10 cellular contexts compared by ENCODE assay signal in genomic region chr4:105088110-105088879, GRCh38. TPM values are rescaled to one million over a fixed set of nuclear protein-coding genes. Genes with fewer than 3 reads are reported as not detected.
DNase-seq lines count a peak whose midpoint lies in the region; ATAC-seq and TF ChIP-seq lines count a peak whose summit lies in the region.
"Had no signal": no experiment of that assay in that cellular context is flagged by ENCODE, and none has a peak within 500 bp of the region (broad histone marks: within the 10 kb centered on the region; RNA-seq: fewer than 3 reads in every experiment).

No MANE protein-coding gene starts in this region.

- H3K4me1 Mint-ChIP-seq in activated CD8-positive, alpha-beta T cell treated with anti-CD3 and anti-CD28 coated beads for 36 hours (ENCODE audit: low read depth): no peaks in the 10 kb centered on the region
- H3K4me1 Mint-ChIP-seq in CD4-positive, alpha-beta memory T cell: no peaks in the 10 kb centered on the region
- H3K4me1 Mint-ChIP-seq: activated naive CD4-positive, alpha-beta T cell treated with anti-CD3 and anti-CD28 coated beads, Interleukin-2, amount 10 ng/mL, durations not matched to agents 7 days and 5 days had no signal

- H3K4me3 ChIP-seq in AG10803 (ENCODE audit: low read length) (peak overlapping the region; percentile 43), MG63 (peak overlapping the region; percentile 18; the same call in 1 of the 2 replicates)
- no peak overlapping the region for H3K4me3 ChIP-seq in CD4-positive, alpha-beta memory T cell (ENCODE audit: low read length in 2 of 2)

- no peaks in the 10 kb centered on the region for H3K4me1 ChIP-seq in CD4-positive, alpha-beta memory T cell (ENCODE audit: insufficient read depth, low read length)

- POLR2A ChIA-PET in activated CD8-positive, alpha-beta T cell treated with anti-CD3 and anti-CD28 coated beads for 36 hours (lab: Charles Lee): no interaction called here
- POLR2A ChIA-PET in CD4-positive, alpha-beta memory T cell (lab: Charles Lee; ENCODE audit: partially characterized antibody): no interaction called here

- DNase-seq in AG10803 (ENCODE audit: low read depth): peak; percentile 92
- peak; percentile 65 for DNase-seq in MG63
- DNase-seq in caudate nucleus (lab: John Stamatoyannopoulos, UW): peak in 45 of 61 donors; percentile 0 to 77 (median 11)
- peak; percentile 3 to 92 for DNase-seq in lung microvascular endothelial cell (ENCODE audit: low read depth in 2 of 2)
- DNase-seq in activated CD8-positive, alpha-beta T cell treated with anti-CD3 and anti-CD28 coated beads for 36 hours: no peak
- DNase-seq in activated naive CD4-positive, alpha-beta T cell treated with anti-CD3 and anti-CD28 coated beads, Interleukin-2, amount 50 U/mL, for 16 hours: no peak
- DNase-seq in CD4-positive, alpha-beta memory T cell: no peak
- DNase-seq: activated naive CD4-positive, alpha-beta T cell treated with anti-CD3 and anti-CD28 coated beads, Interleukin-2, amount 10 ng/mL, durations not matched to agents 7 days and 5 days; sigmoid colon had no signal

- CTCF ChIA-PET in activated CD8-positive, alpha-beta T cell treated with anti-CD3 and anti-CD28 coated beads for 36 hours (lab: Charles Lee): no interaction called here
- CTCF ChIA-PET in CD4-positive, alpha-beta memory T cell (lab: Charles Lee; ENCODE audit: partially characterized antibody): interaction anchor here (0.9 kb wide), 1 partner anchor 20 kb away, joined by 5 read pairs; no protein-coding TSS in a partner anchor

- H3K27ac ChIP-seq in caudate nucleus (ENCODE audit: low read depth, low read length): no peak overlapping the region
- no peak overlapping the region for H3K27ac ChIP-seq in CD4-positive, alpha-beta memory T cell (ENCODE audit: low read depth, low read length)

- intact Hi-C loops in activated CD8-positive, alpha-beta T cell treated with anti-CD3 and anti-CD28 coated beads for 36 hours (cut with micrococcal nuclease): no loop called here
- intact Hi-C loops in CD4-positive, alpha-beta memory T cell (cut with micrococcal nuclease): no loop called here

- H3K4me3 Mint-ChIP-seq in activated CD8-positive, alpha-beta T cell treated with anti-CD3 and anti-CD28 coated beads for 36 hours: no peak overlapping the region
- H3K4me3 Mint-ChIP-seq in CD4-positive, alpha-beta memory T cell: no peak overlapping the region
- H3K4me3 Mint-ChIP-seq: activated naive CD4-positive, alpha-beta T cell treated with anti-CD3 and anti-CD28 coated beads, Interleukin-2, amount 10 ng/mL, durations not matched to agents 7 days and 5 days had no signal

- peaks cover 2% of the 10 kb centered on the region for H3K9me3 Mint-ChIP-seq in activated CD8-positive, alpha-beta T cell treated with anti-CD3 and anti-CD28 coated beads for 36 hours
- peaks cover 0 to 15% (median 2%) of the 10 kb centered on the region in 8 donors for H3K9me3 Mint-ChIP-seq in CD4-positive, alpha-beta memory T cell

- no peak for ATAC-seq in GM18519 (IDR thresholded peaks at IDR 0.05; ENCODE audit: low FRiP score, unreplicated experiment)
- ATAC-seq in activated CD8-positive, alpha-beta T cell treated with anti-CD3 and anti-CD28 coated beads for 36 hours: no peak

- peaks cover 7% of the 10 kb centered on the region for H3K27me3 Mint-ChIP-seq in activated CD8-positive, alpha-beta T cell treated with anti-CD3 and anti-CD28 coated beads for 36 hours
- H3K27me3 Mint-ChIP-seq in CD4-positive, alpha-beta memory T cell: peaks cover 5% of the 10 kb centered on the region in 2 donors

- H3K27me3 ChIP-seq in MG63: no peaks in the 10 kb centered on the region
- H3K27me3 ChIP-seq in CD4-positive, alpha-beta memory T cell (ENCODE audit: insufficient read depth, low read length): no peaks in the 10 kb centered on the region
- H3K27me3 ChIP-seq: sigmoid colon had no signal

- H3K9me3 ChIP-seq in MG63: 0 out of 2 replicates have a peak, but pooled peaks cover 3% of the 10 kb centered on the region
- H3K9me3 ChIP-seq in CD4-positive, alpha-beta memory T cell (ENCODE audit: control insufficient read depth in 1 of 2, low read length in 2 of 2): no peaks in the 10 kb centered on the region
- H3K9me3 ChIP-seq: sigmoid colon had no signal

- TF ChIP-seq CTCF in AG10803 (conservative IDR thresholded peaks at IDR 0.05; ENCODE audit: low read length): no peak
- no peak for TF ChIP-seq CTCF in activated CD8-positive, alpha-beta T cell treated with anti-CD3 and anti-CD28 coated beads for 36 hours (IDR thresholded peaks at IDR 0.05)

- H3K27ac Mint-ChIP-seq in activated CD8-positive, alpha-beta T cell treated with anti-CD3 and anti-CD28 coated beads for 36 hours: no peak overlapping the region
- no peak overlapping the region for H3K27ac Mint-ChIP-seq in CD4-positive, alpha-beta memory T cell
- H3K27ac Mint-ChIP-seq: activated naive CD4-positive, alpha-beta T cell treated with anti-CD3 and anti-CD28 coated beads, Interleukin-2, amount 10 ng/mL, durations not matched to agents 7 days and 5 days had no signal

- H3K36me3 Mint-ChIP-seq in activated CD8-positive, alpha-beta T cell treated with anti-CD3 and anti-CD28 coated beads for 36 hours (ENCODE audit: low read depth): no peaks in the 10 kb centered on the region
- no peaks in the 10 kb centered on the region for H3K36me3 Mint-ChIP-seq in CD4-positive, alpha-beta memory T cell
- H3K36me3 Mint-ChIP-seq: activated naive CD4-positive, alpha-beta T cell treated with anti-CD3 and anti-CD28 coated beads, Interleukin-2, amount 10 ng/mL, durations not matched to agents 7 days and 5 days had no signal

- H3K36me3 ChIP-seq in MG63: no peaks in the 10 kb centered on the region
- H3K36me3 ChIP-seq in CD4-positive, alpha-beta memory T cell (ENCODE audit: insufficient read depth, low read length): no peaks in the 10 kb centered on the region
- H3K36me3 ChIP-seq: sigmoid colon had no signal

RNA-seq across cellular contexts. Expression of gene TET2, which starts 58.4 kb away (rescaled TPM):
- 0.59 and 1.3 TPM in 2 replicates for total RNA-seq in MG63 (2014; rRNA removed; shearing (Covaris generic); ENCODE audit: low replicate concordance)
- total RNA-seq in lung microvascular endothelial cell: 5.0 and 6.3 TPM in 2 replicates
- total RNA-seq in activated CD8-positive, alpha-beta T cell treated with anti-CD3 and anti-CD28 coated beads for 36 hours: 10 to 100 TPM; 31.3 to 36.0 TPM
- 10 to 100 TPM; 20.2 to 20.7 TPM for total RNA-seq in CD4-positive, alpha-beta memory T cell
- polyA plus RNA-seq in CD4-positive, alpha-beta memory T cell: 10 to 100 TPM in 1 of 2 donors, 1 to 10 TPM in 1; 9.7 to 13.6 TPM

Comparison
In these comparisons a context has a peak if more than half of its experiments do, and no peak if none do; other contexts are left out.
1. DNase-seq: peak in AG10803 (single experiment), MG63 (single experiment), caudate nucleus (45 of 61) and lung microvascular endothelial cell (2 of 2); none in activated CD8-positive, alpha-beta T cell treated with anti-CD3 and anti-CD28 coated beads for 36 hours (single experiment), activated naive CD4-positive, alpha-beta T cell treated with anti-CD3 and anti-CD28 coated beads, Interleukin-2, amount 50 U/mL, for 16 hours (single experiment) and CD4-positive, alpha-beta memory T cell (0 of 5).
2. H3K4me3 ChIP-seq: peak in AG10803 (single experiment) and MG63 (single experiment); none in CD4-positive, alpha-beta memory T cell (0 of 2).